ENCODE assay signal across 1 cellular context in genomic region chr21:29235714-29236197, GRCh38.
TF ChIP-seq lines count a peak whose summit lies in the region.

No MANE protein-coding gene starts in this region.

TF ChIP-seq in GM23338, 12 proteins besides CTCF, POLR2A, EP300 and RAD21 (continued from another document):
- TF ChIP-seq ZNF462 (CRISPR knock-in tag; IDR thresholded peaks at IDR 0.05) (no peak), STAT1 (IDR thresholded peaks at IDR 0.05; ENCODE audit: unreplicated experiment) (no peak), ZNF331 (CRISPR knock-in tag; IDR thresholded peaks at IDR 0.05; ENCODE audit: low read depth) (no peak), CREB1 (CRISPR knock-in tag; IDR thresholded peaks at IDR 0.05; ENCODE audit: low read depth) (no peak), EZH2 (IDR thresholded peaks at IDR 0.05; ENCODE audit: low read depth, unreplicated experiment) (no peak), NANOG (IDR thresholded peaks at IDR 0.05; ENCODE audit: borderline replicate concordance) (no peak)
